In genomic region chr1:111441573-111442192, GRCh38 we compare ENCODE assay signal across 8 cellular contexts. TPM values are rescaled to one million over a fixed set of nuclear protein-coding genes. Genes with fewer than 3 reads are reported as not detected.
A peak's percentile ranks its signal among the peaks of the same experiment; 100 is the strongest.
DNase-seq lines count a peak whose midpoint lies in the region; ATAC-seq and TF ChIP-seq lines count a peak whose summit lies in the region.

No MANE protein-coding gene starts in this region.

- peak; percentile 48 for TF ChIP-seq CTCF in RWPE2 (IDR thresholded peaks at IDR 0.05; ENCODE audit: poor library complexity, severe bottlenecking)

- H3K36me3 Mint-ChIP-seq in activated naive CD4-positive, alpha-beta T cell treated with anti-CD3 and anti-CD28 coated beads for 36 hours (ENCODE audit: low read depth): peaks cover 38% of the 10 kb centered on the region

- H3K27ac Mint-ChIP-seq in activated naive CD4-positive, alpha-beta T cell treated with anti-CD3 and anti-CD28 coated beads for 36 hours: peak overlapping the region; percentile 65

- H3K4me3 Mint-ChIP-seq in activated naive CD4-positive, alpha-beta T cell treated with anti-CD3 and anti-CD28 coated beads for 36 hours: no peak overlapping the region

- peaks cover 5% of the 10 kb centered on the region for H3K4me1 ChIP-seq in RWPE2 (ENCODE audit: insufficient read depth, poor library complexity, severe bottlenecking)

- peaks cover 39% of the 10 kb centered on the region for H3K4me1 Mint-ChIP-seq in activated naive CD4-positive, alpha-beta T cell treated with anti-CD3 and anti-CD28 coated beads for 36 hours (ENCODE audit: low read depth)

- no peaks in the 10 kb centered on the region for H3K27me3 Mint-ChIP-seq in activated naive CD4-positive, alpha-beta T cell treated with anti-CD3 and anti-CD28 coated beads for 36 hours (ENCODE audit: low read depth)

- intact Hi-C loops in activated naive CD4-positive, alpha-beta T cell treated with anti-CD3 and anti-CD28 coated beads for 36 hours (cut with micrococcal nuclease): loop anchor here (1.0 to 10.0 kb wide), 2 partner anchors 218 to 767 kb away; partner anchors contain the start of gene KCNA3

- no peak overlapping the region for H3K27ac ChIP-seq in RWPE2 (ENCODE audit: poor library complexity, severe bottlenecking)

- CTCF ChIA-PET in activated naive CD4-positive, alpha-beta T cell treated with anti-CD3 and anti-CD28 coated beads for 36 hours (lab: Charles Lee): interaction anchor here (0.7 to 1.8 kb wide), 5 partner anchors 21 to 224 kb away, joined by 3 to 8 read pairs (median 3); no protein-coding TSS in a partner anchor

- ATAC-seq in RWPE2 (ENCODE audit: low read depth) (no peak), GM21737 (IDR thresholded peaks at IDR 0.05; ENCODE audit: unreplicated experiment) (no peak), GM19324 (IDR thresholded peaks at IDR 0.05; ENCODE audit: low FRiP score, unreplicated experiment) (no peak)

- no peaks in the 10 kb centered on the region for H3K9me3 ChIP-seq in RWPE2 (ENCODE audit: severe bottlenecking)

- H3K27me3 ChIP-seq in RWPE2 (ENCODE audit: insufficient read depth, poor library complexity, severe bottlenecking): no peaks in the 10 kb centered on the region

- no peaks in the 10 kb centered on the region for H3K9me3 Mint-ChIP-seq in activated naive CD4-positive, alpha-beta T cell treated with anti-CD3 and anti-CD28 coated beads for 36 hours

- DNase-seq in DMS53 (lab: John Stamatoyannopoulos, UW) (peak; percentile 60), DMS53 treated with DMSO at 0.1 percent for 48 hours (lab: John Stamatoyannopoulos, UW; ENCODE audit: unreplicated experiment) (no peak), RWPE2 (ENCODE audit: low spot score) (no peak), kidney tubule cell (ENCODE audit: low spot score) (peak; percentile 26)
- DNase-seq in activated naive CD4-positive, alpha-beta T cell treated with anti-CD3 and anti-CD28 coated beads for 36 hours: peak; percentile 78
- peak; percentile 33 to 48 for DNase-seq in stimulated activated CD8-positive, alpha-beta memory T cell treated with anti-CD3 and anti-CD28 coated beads, Interleukin-7, amount 100 ng/mL, for 4 hours (ENCODE audit: low read depth in 2 of 2)

- no peak overlapping the region for H3K4me3 ChIP-seq in RWPE2 (ENCODE audit: severe bottlenecking)

- peaks cover 93% of the 10 kb centered on the region for H3K36me3 ChIP-seq in RWPE2 (ENCODE audit: low read depth)

RNA-seq across cellular contexts. Expression of gene WDR77, which starts 7.4 kb away (rescaled TPM):
- 10 to 100 TPM; 43.1 to 48.8 TPM for total RNA-seq in activated naive CD4-positive, alpha-beta T cell treated with anti-CD3 and anti-CD28 coated beads for 36 hours

RNA-seq across cellular contexts. Expression of gene ATP5PB, which starts 7.6 kb away (rescaled TPM):
- total RNA-seq in activated naive CD4-positive, alpha-beta T cell treated with anti-CD3 and anti-CD28 coated beads for 36 hours: 100 to 1,000 TPM; 324 to 331 TPM

RNA-seq across cellular contexts. Expression of gene OVGP1, which starts 14.1 kb away (rescaled TPM):
- total RNA-seq in activated naive CD4-positive, alpha-beta T cell treated with anti-CD3 and anti-CD28 coated beads for 36 hours: 1 to 10 TPM; 1.7 to 2.0 TPM

RNA-seq across cellular contexts. Expression of gene C1orf162, which starts 32.1 kb away (rescaled TPM):
- total RNA-seq in activated naive CD4-positive, alpha-beta T cell treated with anti-CD3 and anti-CD28 coated beads for 36 hours: 1 to 10 TPM; 6.4 to 8.2 TPM

Comparison
In these comparisons a context has a peak if more than half of its experiments do, and no peak if none do; other contexts are left out.
1. DNase-seq: peak in DMS53 (single experiment), activated naive CD4-positive, alpha-beta T cell treated with anti-CD3 and anti-CD28 coated beads for 36 hours (single experiment), kidney tubule cell (single experiment) and stimulated activated CD8-positive, alpha-beta memory T cell treated with anti-CD3 and anti-CD28 coated beads, Interleukin-7, amount 100 ng/mL, for 4 hours (2 of 2); none in DMS53 treated with DMSO at 0.1 percent for 48 hours (single experiment) and RWPE2 (single experiment).